In the genomic region with DNA sequence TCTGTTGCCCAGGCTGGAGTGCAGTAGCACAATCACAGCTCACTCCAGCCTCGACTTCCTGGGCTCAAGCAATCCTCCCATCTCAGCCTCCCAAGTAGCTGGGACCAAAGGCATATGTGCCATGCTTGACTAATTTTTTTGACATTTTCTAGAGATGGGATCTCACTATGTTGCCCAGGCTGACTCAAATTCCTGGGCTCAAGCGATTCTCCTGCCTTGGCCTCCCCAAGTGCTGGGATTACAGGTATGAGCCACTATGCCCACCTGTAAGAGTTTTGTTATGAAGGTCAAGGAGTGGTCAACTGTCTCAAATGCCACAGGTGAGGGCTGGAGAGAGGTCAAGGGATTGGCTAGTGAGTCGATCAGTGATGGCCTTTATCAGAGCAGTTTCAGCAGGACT, we compare ENCODE assay signal across 39 cellular contexts. TPM values are rescaled to one million over a fixed set of nuclear protein-coding genes. Genes with fewer than 3 reads are reported as not detected.
"Had no signal": no experiment of that assay in that cellular context is flagged by ENCODE, and none has a peak within 500 bp of the region (broad histone marks: within the 10 kb centered on the region; RNA-seq: fewer than 3 reads in every experiment).

No MANE protein-coding gene starts in this region.

- H3K4me3 ChIP-seq: adrenal gland, ascending aorta, body of pancreas, breast epithelium, cardiac muscle cell had no signal

- H3K9me3 Mint-ChIP-seq: activated naive CD4-positive, alpha-beta T cell treated with anti-CD3 and anti-CD28 coated beads for 36 hours; activated naive CD4-positive, alpha-beta T cell treated with anti-CD3 and anti-CD28 coated beads, Interleukin-2, amount 10 ng/mL, durations not matched to agents 7 days and 5 days; activated naive CD4-positive, alpha-beta T cell treated with anti-CD3 and anti-CD28 coated beads, Interleukin-2, amount 50 U/mL, for 24 hours; activated naive CD4-positive, alpha-beta T cell treated with anti-CD3 and anti-CD28 coated beads, Interleukin-2, amount 50 U/mL, for 72 hours; activated naive CD8-positive, alpha-beta T cell treated with anti-CD3 and anti-CD28 coated beads for 36 hours; activated naive CD8-positive, alpha-beta T cell treated with anti-CD3 and anti-CD28 coated beads, Interleukin-2, amount 10 ng/mL, durations not matched to agents 7 days and 5 days; activated naive CD8-positive, alpha-beta T cell treated with anti-CD3 and anti-CD28 coated beads, Interleukin-2, amount 50 U/mL, for 24 hours; activated T-cell treated with anti-CD3 and anti-CD28 coated beads, Interleukin-2, amount 50 U/mL, for 24 hours; activated T-cell treated with anti-CD3 and anti-CD28 coated beads, Interleukin-2, amount 50 U/mL, for 4 hours; activated T-cell treated with anti-CD3 and anti-CD28 coated beads, Interleukin-2, amount 50 U/mL, for 72 hours; activated T-helper 1 cell treated with anti-CD3 and anti-CD28 coated beads, Interleukin-12 subunit alpha, Interleukin-12 subunit beta, Interleukin-2, Interleukin-4 antibody, amounts not matched to agents 30 ng/mL and 10 ng/mL and 1 ng/mL, durations not matched to agents 14 hours and 24 hours and 36 hours; activated T-helper 17 cell treated with anti-CD3 and anti-CD28 coated beads, Interleukin-2, amount 50 U/mL, for 72 hours; activated T-helper 2 cell treated with anti-CD3 and anti-CD28 coated beads, Interferon-gamma antibody, Interleukin-2, Interleukin-4, amounts not matched to agents 10 μg/mL and 5 μg/mL and 100 μg/mL, durations not matched to agents 14 hours and 24 hours and 36 hours; brain; central memory CD8-positive, alpha-beta T cell had no signal

- H3K4me1 ChIP-seq: adrenal gland, ascending aorta, body of pancreas, breast epithelium had no signal

- H3K4me3 Mint-ChIP-seq: activated naive CD4-positive, alpha-beta T cell treated with anti-CD3 and anti-CD28 coated beads for 36 hours; activated naive CD4-positive, alpha-beta T cell treated with anti-CD3 and anti-CD28 coated beads, Interleukin-2, amount 10 ng/mL, durations not matched to agents 7 days and 5 days; activated naive CD4-positive, alpha-beta T cell treated with anti-CD3 and anti-CD28 coated beads, Interleukin-2, amount 50 U/mL, for 24 hours; activated naive CD8-positive, alpha-beta T cell; activated naive CD8-positive, alpha-beta T cell treated with anti-CD3 and anti-CD28 coated beads for 36 hours; activated naive CD8-positive, alpha-beta T cell treated with anti-CD3 and anti-CD28 coated beads, Interleukin-2, amount 10 ng/mL, durations not matched to agents 7 days and 5 days; activated naive CD8-positive, alpha-beta T cell treated with anti-CD3 and anti-CD28 coated beads, Interleukin-2, amount 50 U/mL, for 24 hours; activated T-cell treated with anti-CD3 and anti-CD28 coated beads, Interleukin-2, amount 50 U/mL, for 24 hours; activated T-cell treated with anti-CD3 and anti-CD28 coated beads, Interleukin-2, amount 50 U/mL, for 4 hours; activated T-cell treated with anti-CD3 and anti-CD28 coated beads, Interleukin-2, amount 50 U/mL, for 72 hours; activated T-helper 1 cell treated with anti-CD3 and anti-CD28 coated beads, Interleukin-12 subunit alpha, Interleukin-12 subunit beta, Interleukin-2, Interleukin-4 antibody, amounts not matched to agents 30 ng/mL and 10 ng/mL and 1 ng/mL, durations not matched to agents 14 hours and 24 hours and 36 hours; activated T-helper 17 cell treated with anti-CD3 and anti-CD28 coated beads, Interleukin-2, amount 50 U/mL, for 72 hours; brain; central memory CD8-positive, alpha-beta T cell had no signal

- H3K36me3 ChIP-seq: adrenal gland, ascending aorta, brain microvascular endothelial cell, breast epithelium, cardiac muscle cell had no signal

- H3K27me3 Mint-ChIP-seq: activated naive CD8-positive, alpha-beta T cell; brain; central memory CD8-positive, alpha-beta T cell had no signal

- H3K36me3 Mint-ChIP-seq: activated naive CD4-positive, alpha-beta T cell treated with anti-CD3 and anti-CD28 coated beads, Interleukin-2, amount 10 ng/mL, durations not matched to agents 7 days and 5 days; activated naive CD4-positive, alpha-beta T cell treated with anti-CD3 and anti-CD28 coated beads, Interleukin-2, amount 50 U/mL, for 24 hours; activated naive CD4-positive, alpha-beta T cell treated with anti-CD3 and anti-CD28 coated beads, Interleukin-2, amount 50 U/mL, for 72 hours; activated naive CD8-positive, alpha-beta T cell; activated naive CD8-positive, alpha-beta T cell treated with anti-CD3 and anti-CD28 coated beads for 36 hours; activated naive CD8-positive, alpha-beta T cell treated with anti-CD3 and anti-CD28 coated beads, Interleukin-2, amount 10 ng/mL, durations not matched to agents 7 days and 5 days; brain had no signal

- H3K4me1 Mint-ChIP-seq: activated naive CD4-positive, alpha-beta T cell treated with anti-CD3 and anti-CD28 coated beads, Interleukin-2, amount 10 ng/mL, durations not matched to agents 7 days and 5 days; activated naive CD4-positive, alpha-beta T cell treated with anti-CD3 and anti-CD28 coated beads, Interleukin-2, amount 50 U/mL, for 24 hours; activated naive CD8-positive, alpha-beta T cell treated with anti-CD3 and anti-CD28 coated beads for 36 hours; activated naive CD8-positive, alpha-beta T cell treated with anti-CD3 and anti-CD28 coated beads, Interleukin-2, amount 10 ng/mL, durations not matched to agents 7 days and 5 days; activated naive CD8-positive, alpha-beta T cell treated with anti-CD3 and anti-CD28 coated beads, Interleukin-2, amount 50 U/mL, for 24 hours; activated T-helper 17 cell treated with anti-CD3 and anti-CD28 coated beads, Interleukin-2, amount 50 U/mL, for 72 hours; central memory CD8-positive, alpha-beta T cell had no signal

- H3K27me3 ChIP-seq: adrenal gland, ascending aorta, body of pancreas, brain microvascular endothelial cell, breast epithelium, cardiac muscle cell had no signal

- H3K27ac Mint-ChIP-seq: activated naive CD4-positive, alpha-beta T cell treated with anti-CD3 and anti-CD28 coated beads for 36 hours; activated naive CD4-positive, alpha-beta T cell treated with anti-CD3 and anti-CD28 coated beads, Interleukin-2, amount 10 ng/mL, durations not matched to agents 7 days and 5 days; activated naive CD4-positive, alpha-beta T cell treated with anti-CD3 and anti-CD28 coated beads, Interleukin-2, amount 50 U/mL, for 24 hours; activated naive CD4-positive, alpha-beta T cell treated with anti-CD3 and anti-CD28 coated beads, Interleukin-2, amount 50 U/mL, for 72 hours; activated naive CD8-positive, alpha-beta T cell; activated naive CD8-positive, alpha-beta T cell treated with anti-CD3 and anti-CD28 coated beads for 36 hours; activated naive CD8-positive, alpha-beta T cell treated with anti-CD3 and anti-CD28 coated beads, Interleukin-2, amount 10 ng/mL, durations not matched to agents 7 days and 5 days; activated naive CD8-positive, alpha-beta T cell treated with anti-CD3 and anti-CD28 coated beads, Interleukin-2, amount 50 U/mL, for 24 hours; activated T-cell treated with anti-CD3 and anti-CD28 coated beads, Interleukin-2, amount 50 U/mL, for 24 hours; activated T-cell treated with anti-CD3 and anti-CD28 coated beads, Interleukin-2, amount 50 U/mL, for 72 hours; activated T-helper 1 cell treated with anti-CD3 and anti-CD28 coated beads, Interleukin-12 subunit alpha, Interleukin-12 subunit beta, Interleukin-2, Interleukin-4 antibody, amounts not matched to agents 30 ng/mL and 10 ng/mL and 1 ng/mL, durations not matched to agents 14 hours and 24 hours and 36 hours; activated T-helper 17 cell treated with anti-CD3 and anti-CD28 coated beads, Interleukin-2, amount 50 U/mL, for 72 hours; activated T-helper 2 cell treated with anti-CD3 and anti-CD28 coated beads, Interferon-gamma antibody, Interleukin-2, Interleukin-4, amounts not matched to agents 10 μg/mL and 5 μg/mL and 100 μg/mL, durations not matched to agents 14 hours and 24 hours and 36 hours; brain had no signal

- FAIRE-seq: astrocyte, bronchial epithelial cell had no signal

- H3K9me3 ChIP-seq: adrenal gland, ascending aorta, body of pancreas, breast epithelium had no signal

- H3K27ac ChIP-seq: adrenal gland, ascending aorta, body of pancreas, brain microvascular endothelial cell, breast epithelium, cardiac muscle cell had no signal

- DNase-seq: activated effector memory CD4-positive, alpha-beta T cell treated with anti-CD3 and anti-CD28 coated beads, Interleukin-2, amount 50 U/mL, for 16 hours; activated effector memory CD4-positive, alpha-beta T cell treated with Interleukin-2 at 50 U/mL for 16 hours; activated gamma-delta T cell; activated gamma-delta T cell treated with Interleukin-2 at 50 U/mL for 16 hours; activated naive CD4-positive, alpha-beta T cell; activated naive CD4-positive, alpha-beta T cell treated with anti-CD3 and anti-CD28 coated beads for 36 hours; activated naive CD4-positive, alpha-beta T cell treated with anti-CD3 and anti-CD28 coated beads, Interleukin-2, amount 10 ng/mL, durations not matched to agents 7 days and 5 days; activated naive CD4-positive, alpha-beta T cell treated with anti-CD3 and anti-CD28 coated beads, Interleukin-2, amount 50 U/mL, for 16 hours; activated naive CD4-positive, alpha-beta T cell treated with Interleukin-2 at 50 U/mL for 16 hours; activated naive CD8-positive, alpha-beta T cell treated with anti-CD3 and anti-CD28 coated beads for 36 hours; activated naive CD8-positive, alpha-beta T cell treated with anti-CD3 and anti-CD28 coated beads, Interleukin-2, amount 10 ng/mL, durations not matched to agents 7 days and 5 days; activated naive CD8-positive, alpha-beta T cell treated with anti-CD3 and anti-CD28 coated beads, Interleukin-2, amount 50 U/mL, for 24 hours; activated T-cell treated with anti-CD3 and anti-CD28 coated beads, Interleukin-2, amount 50 U/mL, for 1 hour; activated T-cell treated with anti-CD3 and anti-CD28 coated beads, Interleukin-2, amount 50 U/mL, for 24 hours; activated T-cell treated with anti-CD3 and anti-CD28 coated beads, Interleukin-2, amount 50 U/mL, for 4 hours; activated T-cell treated with anti-CD3 and anti-CD28 coated beads, Interleukin-2, amount 50 U/mL, for 48 hours; activated T-cell treated with anti-CD3 and anti-CD28 coated beads, Interleukin-2, amount 50 U/mL, for 72 hours; adrenal gland; amniotic stem cell; amygdala; aorta; brain microvascular endothelial cell; caudate nucleus; central memory CD4-positive, alpha-beta T cell; cerebellar nuclear complex had no signal

- ATAC-seq: activated naive CD4-positive, alpha-beta T cell treated with anti-CD3 and anti-CD28 coated beads, Interleukin-2, amount 50 U/mL, for 72 hours; activated naive CD8-positive, alpha-beta T cell treated with anti-CD3 and anti-CD28 coated beads, Interleukin-2, amount 50 U/mL, for 24 hours; activated T-cell treated with anti-CD3 and anti-CD28 coated beads, Interleukin-2, amount 50 U/mL, for 4 hours; activated T-cell treated with anti-CD3 and anti-CD28 coated beads, Interleukin-2, amount 50 U/mL, for 72 hours; activated T-helper 17 cell treated with anti-CD3 and anti-CD28 coated beads, Interleukin-2, amount 50 U/mL, for 72 hours; body of pancreas had no signal

RNA-seq across cellular contexts. Expression of gene TMEM150C, which starts 32.5 kb away (rescaled TPM):
- total RNA-seq: activated naive CD4-positive, alpha-beta T cell treated with anti-CD3 and anti-CD28 coated beads for 36 hours; activated naive CD4-positive, alpha-beta T cell treated with anti-CD3 and anti-CD28 coated beads, Interleukin-2, amount 50 U/mL, for 72 hours; activated naive CD8-positive, alpha-beta T cell treated with anti-CD3 and anti-CD28 coated beads for 36 hours; activated naive CD8-positive, alpha-beta T cell treated with anti-CD3 and anti-CD28 coated beads, Interleukin-2, amount 10 ng/mL, durations not matched to agents 7 days and 5 days; activated T-helper 1 cell treated with anti-CD3 and anti-CD28 coated beads, Interleukin-12 subunit alpha, Interleukin-12 subunit beta, Interleukin-2, Interleukin-4 antibody, amounts not matched to agents 30 ng/mL and 10 ng/mL and 1 ng/mL, durations not matched to agents 14 hours and 24 hours and 36 hours; activated T-helper 17 cell treated with anti-CD3 and anti-CD28 coated beads, Interleukin-2, amount 50 U/mL, for 72 hours; activated T-helper 2 cell treated with anti-CD3 and anti-CD28 coated beads, Interferon-gamma antibody, Interleukin-2, Interleukin-4, amounts not matched to agents 10 μg/mL and 5 μg/mL and 100 μg/mL, durations not matched to agents 14 hours and 24 hours and 36 hours had no signal
